Comparison of ENCODE assay signal across 1 cellular context in the genomic region with DNA sequence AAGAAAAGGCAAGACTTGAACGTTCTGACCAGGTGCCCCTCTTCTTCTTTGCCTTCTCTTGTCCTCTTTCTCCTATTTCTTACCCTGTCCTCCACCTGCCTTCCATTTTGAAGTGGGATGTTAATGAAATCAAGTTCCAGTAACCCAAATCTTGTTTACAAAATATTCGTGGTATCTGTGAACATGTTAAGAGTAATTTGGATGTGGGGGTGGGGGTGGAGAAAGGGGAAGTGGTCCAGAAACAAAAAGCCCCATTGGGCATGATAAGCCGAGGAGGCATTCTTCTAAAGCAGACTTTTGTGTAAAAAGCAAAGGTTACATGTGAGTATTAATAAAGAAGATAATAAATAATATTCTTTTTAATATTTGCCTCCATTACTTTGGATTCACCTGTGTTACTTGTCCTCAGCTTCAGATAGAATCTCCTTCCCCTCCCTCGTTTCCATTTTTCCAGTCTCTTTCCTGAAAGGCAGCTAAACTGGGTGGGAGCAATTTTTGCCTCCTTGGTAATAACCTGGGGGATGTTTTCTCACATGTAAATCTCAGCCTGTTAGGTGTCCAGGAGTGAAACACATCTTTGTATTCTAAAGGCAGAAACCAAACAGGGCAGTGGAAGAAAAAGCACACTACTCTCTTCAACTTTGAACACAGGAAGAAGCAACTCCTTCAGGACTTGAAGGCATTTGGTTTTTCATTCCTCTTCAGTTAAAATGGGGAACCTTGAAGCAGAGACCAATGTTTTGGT.
TF ChIP-seq lines count a peak whose summit lies in the region.

No MANE protein-coding gene starts in this region.

TF ChIP-seq in HepG2, 621 proteins besides CTCF, POLR2A, EP300 and RAD21:
- TF ChIP-seq NBN (conservative IDR thresholded peaks at IDR 0.05) (no peak), NFKB2 (CRISPR knock-in tag; IDR thresholded peaks at IDR 0.05; ENCODE audit: borderline replicate concordance) (no peak), ETV5 (CRISPR knock-in tag; IDR thresholded peaks at IDR 0.05; ENCODE audit: borderline replicate concordance) (no peak), SOX5 (CRISPR knock-in tag; IDR thresholded peaks at IDR 0.05; ENCODE audit: borderline replicate concordance) (no peak), KDM1A (CRISPR knock-in tag; IDR thresholded peaks at IDR 0.05) (no peak), ZNF256 (CRISPR knock-in tag; conservative IDR thresholded peaks at IDR 0.05) (no peak), HNF4A (CRISPR knock-in tag; IDR thresholded peaks at IDR 0.05) (no peak), SETDB1 (CRISPR knock-in tag; IDR thresholded peaks at IDR 0.05; ENCODE audit: borderline replicate concordance) (no peak)
- TF ChIP-seq, protein P1, sequence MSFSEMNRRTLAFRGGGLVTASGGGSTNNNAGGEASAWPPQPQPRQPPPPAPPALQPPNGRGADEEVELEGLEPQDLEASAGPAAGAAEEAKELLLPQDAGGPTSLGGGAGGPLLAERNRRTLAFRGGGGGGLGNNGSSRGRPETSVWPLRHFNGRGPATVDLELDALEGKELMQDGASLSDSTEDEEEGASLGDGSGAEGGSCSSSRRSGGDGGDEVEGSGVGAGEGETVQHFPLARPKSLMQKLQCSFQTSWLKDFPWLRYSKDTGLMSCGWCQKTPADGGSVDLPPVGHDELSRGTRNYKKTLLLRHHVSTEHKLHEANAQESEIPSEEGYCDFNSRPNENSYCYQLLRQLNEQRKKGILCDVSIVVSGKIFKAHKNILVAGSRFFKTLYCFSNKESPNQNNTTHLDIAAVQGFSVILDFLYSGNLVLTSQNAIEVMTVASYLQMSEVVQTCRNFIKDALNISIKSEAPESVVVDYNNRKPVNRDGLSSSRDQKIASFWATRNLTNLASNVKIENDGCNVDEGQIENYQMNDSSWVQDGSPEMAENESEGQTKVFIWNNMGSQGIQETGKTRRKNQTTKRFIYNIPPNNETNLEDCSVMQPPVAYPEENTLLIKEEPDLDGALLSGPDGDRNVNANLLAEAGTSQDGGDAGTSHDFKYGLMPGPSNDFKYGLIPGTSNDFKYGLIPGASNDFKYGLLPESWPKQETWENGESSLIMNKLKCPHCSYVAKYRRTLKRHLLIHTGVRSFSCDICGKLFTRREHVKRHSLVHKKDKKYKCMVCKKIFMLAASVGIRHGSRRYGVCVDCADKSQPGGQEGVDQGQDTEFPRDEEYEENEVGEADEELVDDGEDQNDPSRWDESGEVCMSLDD (CRISPR knock-in tag; IDR thresholded peaks at IDR 0.05; ENCODE audit: borderline replicate concordance) = no peak
- TF ChIP-seq, protein P2, sequence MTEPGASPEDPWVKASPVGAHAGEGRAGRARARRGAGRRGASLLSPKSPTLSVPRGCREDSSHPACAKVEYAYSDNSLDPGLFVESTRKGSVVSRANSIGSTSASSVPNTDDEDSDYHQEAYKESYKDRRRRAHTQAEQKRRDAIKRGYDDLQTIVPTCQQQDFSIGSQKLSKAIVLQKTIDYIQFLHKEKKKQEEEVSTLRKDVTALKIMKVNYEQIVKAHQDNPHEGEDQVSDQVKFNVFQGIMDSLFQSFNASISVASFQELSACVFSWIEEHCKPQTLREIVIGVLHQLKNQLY (CRISPR knock-in tag; IDR thresholded peaks at IDR 0.05) = no peak
- TF ChIP-seq, protein P3, sequence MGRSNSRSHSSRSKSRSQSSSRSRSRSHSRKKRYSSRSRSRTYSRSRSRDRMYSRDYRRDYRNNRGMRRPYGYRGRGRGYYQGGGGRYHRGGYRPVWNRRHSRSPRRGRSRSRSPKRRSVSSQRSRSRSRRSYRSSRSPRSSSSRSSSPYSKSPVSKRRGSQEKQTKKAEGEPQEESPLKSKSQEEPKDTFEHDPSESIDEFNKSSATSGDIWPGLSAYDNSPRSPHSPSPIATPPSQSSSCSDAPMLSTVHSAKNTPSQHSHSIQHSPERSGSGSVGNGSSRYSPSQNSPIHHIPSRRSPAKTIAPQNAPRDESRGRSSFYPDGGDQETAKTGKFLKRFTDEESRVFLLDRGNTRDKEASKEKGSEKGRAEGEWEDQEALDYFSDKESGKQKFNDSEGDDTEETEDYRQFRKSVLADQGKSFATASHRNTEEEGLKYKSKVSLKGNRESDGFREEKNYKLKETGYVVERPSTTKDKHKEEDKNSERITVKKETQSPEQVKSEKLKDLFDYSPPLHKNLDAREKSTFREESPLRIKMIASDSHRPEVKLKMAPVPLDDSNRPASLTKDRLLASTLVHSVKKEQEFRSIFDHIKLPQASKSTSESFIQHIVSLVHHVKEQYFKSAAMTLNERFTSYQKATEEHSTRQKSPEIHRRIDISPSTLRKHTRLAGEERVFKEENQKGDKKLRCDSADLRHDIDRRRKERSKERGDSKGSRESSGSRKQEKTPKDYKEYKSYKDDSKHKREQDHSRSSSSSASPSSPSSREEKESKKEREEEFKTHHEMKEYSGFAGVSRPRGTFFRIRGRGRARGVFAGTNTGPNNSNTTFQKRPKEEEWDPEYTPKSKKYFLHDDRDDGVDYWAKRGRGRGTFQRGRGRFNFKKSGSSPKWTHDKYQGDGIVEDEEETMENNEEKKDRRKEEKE (IDR thresholded peaks at IDR 0.05) = no peak
- TF ChIP-seq, protein P4, sequence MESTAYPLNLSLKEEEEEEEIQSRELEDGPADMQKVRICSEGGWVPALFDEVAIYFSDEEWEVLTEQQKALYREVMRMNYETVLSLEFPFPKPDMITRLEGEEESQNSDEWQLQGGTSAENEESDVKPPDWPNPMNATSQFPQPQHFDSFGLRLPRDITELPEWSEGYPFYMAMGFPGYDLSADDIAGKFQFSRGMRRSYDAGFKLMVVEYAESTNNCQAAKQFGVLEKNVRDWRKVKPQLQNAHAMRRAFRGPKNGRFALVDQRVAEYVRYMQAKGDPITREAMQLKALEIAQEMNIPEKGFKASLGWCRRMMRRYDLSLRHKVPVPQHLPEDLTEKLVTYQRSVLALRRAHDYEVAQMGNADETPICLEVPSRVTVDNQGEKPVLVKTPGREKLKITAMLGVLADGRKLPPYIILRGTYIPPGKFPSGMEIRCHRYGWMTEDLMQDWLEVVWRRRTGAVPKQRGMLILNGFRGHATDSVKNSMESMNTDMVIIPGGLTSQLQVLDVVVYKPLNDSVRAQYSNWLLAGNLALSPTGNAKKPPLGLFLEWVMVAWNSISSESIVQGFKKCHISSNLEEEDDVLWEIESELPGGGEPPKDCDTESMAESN (CRISPR knock-in tag; conservative IDR thresholded peaks at IDR 0.05) = no peak
- TF ChIP-seq, protein P5, sequence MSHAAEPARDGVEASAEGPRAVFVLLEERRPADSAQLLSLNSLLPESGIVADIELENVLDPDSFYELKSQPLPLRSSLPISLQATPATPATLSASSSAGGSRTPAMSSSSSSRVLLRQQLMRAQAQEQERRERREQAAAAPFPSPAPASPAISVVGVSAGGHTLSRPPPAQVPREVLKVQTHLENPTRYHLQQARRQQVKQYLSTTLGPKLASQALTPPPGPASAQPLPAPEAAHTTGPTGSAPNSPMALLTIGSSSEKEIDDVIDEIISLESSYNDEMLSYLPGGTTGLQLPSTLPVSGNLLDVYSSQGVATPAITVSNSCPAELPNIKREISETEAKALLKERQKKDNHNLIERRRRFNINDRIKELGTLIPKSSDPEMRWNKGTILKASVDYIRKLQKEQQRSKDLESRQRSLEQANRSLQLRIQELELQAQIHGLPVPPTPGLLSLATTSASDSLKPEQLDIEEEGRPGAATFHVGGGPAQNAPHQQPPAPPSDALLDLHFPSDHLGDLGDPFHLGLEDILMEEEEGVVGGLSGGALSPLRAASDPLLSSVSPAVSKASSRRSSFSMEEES (CRISPR knock-in tag; IDR thresholded peaks at IDR 0.05) = no peak
